Comparison of ENCODE assay signal across 12 cellular contexts in the genomic region with DNA sequence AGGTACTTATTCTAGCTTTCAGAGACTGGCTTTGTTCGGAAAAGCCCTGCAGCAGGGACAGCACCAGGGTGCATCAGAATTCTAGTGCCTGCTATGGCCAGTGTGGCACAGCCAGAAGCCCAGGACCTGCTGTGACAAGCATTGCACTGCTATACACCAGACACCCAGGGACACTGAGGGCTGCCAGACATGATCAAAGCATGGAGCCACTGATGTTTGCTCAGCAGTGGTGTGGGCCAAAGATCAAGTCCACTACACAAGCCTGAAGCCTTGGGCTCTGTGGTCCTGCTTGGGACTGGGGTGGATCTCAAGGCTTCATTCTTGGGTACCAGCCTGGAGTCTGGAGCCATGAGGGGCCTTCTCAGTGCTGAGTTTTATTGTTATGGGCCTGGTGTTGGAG. TPM values are rescaled to one million over a fixed set of nuclear protein-coding genes. Genes with fewer than 3 reads are reported as not detected.
DNase-seq lines count a peak whose midpoint lies in the region; ATAC-seq and TF ChIP-seq lines count a peak whose summit lies in the region.
"Had no signal": no experiment of that assay in that cellular context is flagged by ENCODE, and none has a peak within 500 bp of the region (broad histone marks: within the 10 kb centered on the region; RNA-seq: fewer than 3 reads in every experiment).

No MANE protein-coding gene starts in this region.

- ATAC-seq in GM21528 (IDR thresholded peaks at IDR 0.05; ENCODE audit: low FRiP score, unreplicated experiment) (no peak), HG02938 (IDR thresholded peaks at IDR 0.05; ENCODE audit: unreplicated experiment) (no peak)

- TF ChIP-seq CTCF in HEK293 (tag by site-specific recombination; IDR thresholded peaks at IDR 0.05), result no peak

- no peak overlapping the region for H3K23ac ChIP-seq in mesendoderm (ENCODE audit: low read length)

- no peaks in the 10 kb centered on the region for H3K9me3 ChIP-seq in HEK293 (ENCODE audit: control insufficient read depth, insufficient read depth, low read depth, low read length)
- H3K9me3 ChIP-seq in HUES6 (ENCODE audit: control insufficient read depth, insufficient read depth, low read depth, low read length), result no peaks in the 10 kb centered on the region
- H3K9me3 ChIP-seq in iPS-20b (ENCODE audit: insufficient read depth, low read depth, low read length), result no peaks in the 10 kb centered on the region

- no peak overlapping the region for H3K4ac ChIP-seq in mesendoderm (ENCODE audit: low read depth, low read length)

- no peak overlapping the region for H2AK5ac ChIP-seq in mesendoderm (ENCODE audit: low read length)

- no CpG with 5 or more reads among the region's 1 CpG for WGBS in mesendoderm (ENCODE audit: extremely low coverage, insufficient coverage, low lambda C conversion rate)

- H2BK5ac ChIP-seq in mesendoderm (ENCODE audit: low read length), result no peak overlapping the region

- H3K4me3 ChIP-seq in HEK293 (ENCODE audit: low read depth, low read length) (no peak overlapping the region), HUES6 (ENCODE audit: low read depth, low read length) (no peak overlapping the region), iPS-20b (ENCODE audit: low read length) (no peak overlapping the region), mesendoderm (ENCODE audit: low read length) (no peak overlapping the region)

- no peak overlapping the region for H4K8ac ChIP-seq in mesendoderm (ENCODE audit: low read depth, low read length)

- no peaks in the 10 kb centered on the region for H3K79me1 ChIP-seq in mesendoderm (ENCODE audit: low read length)

- no peak overlapping the region for H2BK120ac ChIP-seq in mesendoderm (ENCODE audit: low read depth, low read length)

- H3K4me1 ChIP-seq in HEK293 (ENCODE audit: control insufficient read depth, insufficient read depth, low read length) (no peaks in the 10 kb centered on the region; the same call in 1 of the 2 replicates), HUES6 (ENCODE audit: control insufficient read depth, insufficient read depth, low read length) (peaks cover 47% of the 10 kb centered on the region), iPS-20b (ENCODE audit: insufficient read depth, low read length) (peaks cover 36% of the 10 kb centered on the region), mesendoderm (ENCODE audit: control insufficient read depth, low read depth, low read length) (peaks cover 7% of the 10 kb centered on the region)

- no peak overlapping the region for H3K9ac ChIP-seq in HUES6 (ENCODE audit: low read length)
- H3K9ac ChIP-seq in iPS-20b (ENCODE audit: low read depth, low read length), result no peak overlapping the region
- no peak overlapping the region for H3K9ac ChIP-seq in mesendoderm (ENCODE audit: low read length)

- H3K27me3 ChIP-seq in HUES6 (ENCODE audit: control insufficient read depth, insufficient read depth, low read length) (no peaks in the 10 kb centered on the region), iPS-20b (ENCODE audit: insufficient read depth, low read length) (peaks cover 15% of the 10 kb centered on the region; the same call in 1 of the 2 replicates), mesendoderm (ENCODE audit: insufficient read depth, low read length, poor library complexity) (no peaks in the 10 kb centered on the region)

- CTCF ChIA-PET in HEK293 (lab: Yijun Ruan, JAX), result interaction anchor here (0.6 kb wide), 1 partner anchor 770 kb away, joined by 6 read pairs; no protein-coding TSS in a partner anchor

- H3K36me3 ChIP-seq in HEK293 (ENCODE audit: control insufficient read depth in 2 of 2, insufficient read depth in 1 of 2, low read length in 2 of 2) (no peaks in the 10 kb centered on the region), HUES6 (ENCODE audit: control insufficient read depth, insufficient read depth, low read length) (no peaks in the 10 kb centered on the region), iPS-20b (ENCODE audit: insufficient read depth, low read depth, low read length) (no peaks in the 10 kb centered on the region), mesendoderm (ENCODE audit: control insufficient read depth, insufficient read depth, low read length) (no peaks in the 10 kb centered on the region)

- H3K56ac ChIP-seq in mesendoderm (ENCODE audit: low read length), result no peak overlapping the region

- H3K79me2 ChIP-seq in mesendoderm (ENCODE audit: control insufficient read depth, insufficient read depth, low read length), result no peaks in the 10 kb centered on the region

- peak overlapping the region; percentile 32 for H3K18ac ChIP-seq in mesendoderm (ENCODE audit: low read length)

- no peak for DNase-seq in mesendoderm
- no peak for DNase-seq in mesenteric fat pad (ENCODE audit: low spot score)
- DNase-seq: C1 segment of cervical spinal cord; Calu3; CD4-positive, alpha-beta T cell; DMS 273 treated with DMSO at 0.1 percent for 48 hours; H7 had no signal

- POLR2A ChIA-PET in HEK293 (lab: Yijun Ruan, JAX), result no interaction called here

- H3K27ac ChIP-seq in HEK293 (ENCODE audit: extremely low read depth, low read depth, low read length) (no peak overlapping the region), HUES6 (ENCODE audit: low read depth, low read length) (peak overlapping the region; percentile 76; the same call in 1 of the 2 replicates), iPS-20b (ENCODE audit: low read length) (peak overlapping the region; percentile 2), mesendoderm (ENCODE audit: low read depth, low read length) (no peak overlapping the region)

- H3K4me2 ChIP-seq in mesendoderm (ENCODE audit: low read length), result no peak overlapping the region

- no peak overlapping the region for H2BK15ac ChIP-seq in mesendoderm (replicated peaks; ENCODE audit: low read depth)

- H4K5ac ChIP-seq in mesendoderm (ENCODE audit: low read length), result no peak overlapping the region

TF ChIP-seq in HEK293, 187 proteins besides CTCF, POLR2A, EP300 and RAD21:
- TF ChIP-seq ZIC2 (tag by site-specific recombination; IDR thresholded peaks at IDR 0.05) (peak; percentile 74), ZNF10 (tag by site-specific recombination; IDR thresholded peaks at IDR 0.05) (no peak), BCL11A (tag by site-specific recombination; IDR thresholded peaks at IDR 0.05; ENCODE audit: low read depth) (no peak)
- TF ChIP-seq, protein P1, sequence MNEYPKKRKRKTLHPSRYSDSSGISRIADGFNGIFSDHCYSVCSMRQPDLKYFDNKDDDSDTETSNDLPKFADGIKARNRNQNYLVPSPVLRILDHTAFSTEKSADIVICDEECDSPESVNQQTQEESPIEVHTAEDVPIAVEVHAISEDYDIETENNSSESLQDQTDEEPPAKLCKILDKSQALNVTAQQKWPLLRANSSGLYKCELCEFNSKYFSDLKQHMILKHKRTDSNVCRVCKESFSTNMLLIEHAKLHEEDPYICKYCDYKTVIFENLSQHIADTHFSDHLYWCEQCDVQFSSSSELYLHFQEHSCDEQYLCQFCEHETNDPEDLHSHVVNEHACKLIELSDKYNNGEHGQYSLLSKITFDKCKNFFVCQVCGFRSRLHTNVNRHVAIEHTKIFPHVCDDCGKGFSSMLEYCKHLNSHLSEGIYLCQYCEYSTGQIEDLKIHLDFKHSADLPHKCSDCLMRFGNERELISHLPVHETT (tag by site-specific recombination; IDR thresholded peaks at IDR 0.05), result no peak
- TF ChIP-seq, protein P2, sequence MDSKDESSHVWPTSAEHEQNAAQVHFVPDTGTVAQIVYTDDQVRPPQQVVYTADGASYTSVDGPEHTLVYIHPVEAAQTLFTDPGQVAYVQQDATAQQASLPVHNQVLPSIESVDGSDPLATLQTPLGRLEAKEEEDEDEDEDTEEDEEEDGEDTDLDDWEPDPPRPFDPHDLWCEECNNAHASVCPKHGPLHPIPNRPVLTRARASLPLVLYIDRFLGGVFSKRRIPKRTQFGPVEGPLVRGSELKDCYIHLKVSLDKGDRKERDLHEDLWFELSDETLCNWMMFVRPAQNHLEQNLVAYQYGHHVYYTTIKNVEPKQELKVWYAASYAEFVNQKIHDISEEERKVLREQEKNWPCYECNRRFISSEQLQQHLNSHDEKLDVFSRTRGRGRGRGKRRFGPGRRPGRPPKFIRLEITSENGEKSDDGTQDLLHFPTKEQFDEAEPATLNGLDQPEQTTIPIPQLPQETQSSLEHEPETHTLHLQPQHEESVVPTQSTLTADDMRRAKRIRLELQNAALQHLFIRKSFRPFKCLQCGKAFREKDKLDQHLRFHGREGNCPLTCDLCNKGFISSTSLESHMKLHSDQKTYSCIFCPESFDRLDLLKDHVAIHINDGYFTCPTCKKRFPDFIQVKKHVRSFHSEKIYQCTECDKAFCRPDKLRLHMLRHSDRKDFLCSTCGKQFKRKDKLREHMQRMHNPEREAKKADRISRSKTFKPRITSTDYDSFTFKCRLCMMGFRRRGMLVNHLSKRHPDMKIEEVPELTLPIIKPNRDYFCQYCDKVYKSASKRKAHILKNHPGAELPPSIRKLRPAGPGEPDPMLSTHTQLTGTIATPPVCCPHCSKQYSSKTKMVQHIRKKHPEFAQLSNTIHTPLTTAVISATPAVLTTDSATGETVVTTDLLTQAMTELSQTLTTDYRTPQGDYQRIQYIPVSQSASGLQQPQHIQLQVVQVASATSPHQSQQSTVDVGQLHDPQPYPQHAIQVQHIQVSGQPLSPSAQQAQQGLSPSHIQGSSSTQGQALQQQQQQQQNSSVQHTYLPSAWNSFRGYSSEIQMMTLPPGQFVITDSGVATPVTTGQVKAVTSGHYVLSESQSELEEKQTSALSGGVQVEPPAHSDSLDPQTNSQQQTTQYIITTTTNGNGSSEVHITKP (tag by site-specific recombination; IDR thresholded peaks at IDR 0.05), result no peak

RNA-seq across cellular contexts. Expression of a gene that starts 36.1 kb away (rescaled TPM):
- 128 TPM for polyA plus RNA-seq in mesendoderm (2013, experiment 1 of 2)
- polyA plus RNA-seq in mesendoderm (2013, experiment 2 of 2), result 129 TPM
- total RNA-seq in mesenteric fat pad, result 1.7 TPM

Comparison
In these comparisons a context has a peak if more than half of its experiments do, and no peak if none do; other contexts are left out.
1. H3K27ac ChIP-seq: peak in HUES6 (single experiment) and iPS-20b (single experiment); none in HEK293 (single experiment) and mesendoderm (single experiment).